In the genomic region with DNA sequence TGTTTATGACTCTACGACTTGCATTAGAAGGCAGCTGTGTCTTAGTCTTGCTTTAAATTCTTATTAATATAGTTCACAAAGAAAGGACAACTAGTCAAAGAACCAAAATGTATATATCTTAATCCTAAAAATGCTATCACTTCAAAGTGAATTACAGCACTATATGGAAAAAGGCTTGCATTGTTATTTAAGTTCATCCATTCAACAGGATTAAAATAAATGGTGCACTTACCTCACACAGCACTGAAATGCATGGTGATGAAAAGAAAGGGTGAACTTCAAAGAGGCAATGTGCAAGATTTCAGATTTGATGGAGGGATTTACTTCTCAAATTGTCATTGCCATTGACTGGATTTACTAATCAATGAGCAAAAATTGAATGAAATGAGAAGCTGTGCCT, we compare ENCODE assay signal across 33 cellular contexts.
"Had no signal": no experiment of that assay in that cellular context is flagged by ENCODE, and none has a peak within 500 bp of the region (broad histone marks: within the 10 kb centered on the region; RNA-seq: fewer than 3 reads in every experiment).

No MANE protein-coding gene starts in this region.

- DNase-seq: Karpas-422, Kasumi-1, MG63, MM.1S, MV-4-11, NCI-H1048, NCI-H1092, NCI-H1092 treated with DMSO at 0.1 percent for 48 hours, NCI-H1105, NCI-H1105 treated with DMSO at 0.1 percent for 48 hours, NCI-H1417, NCI-H1417 treated with DMSO at 0.1 percent for 48 hours, NCI-H1436, NCI-H1436 treated with DMSO at 0.1 percent for 48 hours, NCI-H146, NCI-H1694, NCI-H1694 treated with DMSO at 0.1 percent for 48 hours, NCI-H187, NCI-H187 treated with DMSO at 0.1 percent for 48 hours, NCI-H1930, NCI-H2029, NCI-H2029 treated with DMSO at 0.1 percent for 48 hours, NCI-H2081, NCI-H2081 treated with DMSO at 0.1 percent for 48 hours, NCI-H2107, NCI-H2171, NCI-H2171 treated with DMSO at 0.1 percent for 48 hours, NCI-H2227 treated with DMSO at 0.1 percent for 48 hours, NCI-H226, NCI-H345, NCI-H446, NCI-H446 treated with DMSO at 0.1 percent for 48 hours, NCI-H510A had no signal
